Comparison of ENCODE assay signal across 14 cellular contexts in the genomic region with DNA sequence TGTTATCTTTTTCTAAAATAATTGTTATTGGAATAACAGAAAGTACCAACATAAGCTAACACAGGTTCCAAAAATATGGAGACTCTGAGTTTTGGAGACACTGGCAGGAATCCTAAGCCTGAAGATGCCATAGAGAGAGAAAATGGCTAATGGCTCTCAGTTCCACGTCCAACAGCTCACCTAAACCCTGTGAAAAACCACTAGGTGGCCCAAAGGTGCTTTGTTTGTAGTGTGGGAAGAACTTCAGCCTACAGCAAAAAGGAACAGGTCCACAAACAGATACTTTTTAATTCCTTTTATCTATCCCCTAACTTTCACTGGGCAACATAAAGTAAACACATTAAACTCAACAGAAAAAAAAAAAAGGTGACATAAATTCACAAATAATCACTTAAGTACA.
DNase-seq lines count a peak whose midpoint lies in the region; ATAC-seq and TF ChIP-seq lines count a peak whose summit lies in the region.
"Had no signal": no experiment of that assay in that cellular context is flagged by ENCODE, and none has a peak within 500 bp of the region (broad histone marks: within the 10 kb centered on the region; RNA-seq: fewer than 3 reads in every experiment).

No MANE protein-coding gene starts in this region.

- H3K9me2 ChIP-seq in SK-N-SH: no peaks in the 10 kb centered on the region

- TF ChIP-seq RAD21 in SK-N-SH (IDR thresholded peaks at IDR 0.05; ENCODE audit: low read length): 0 out of 2 replicates have a peak, but pooled peaks have one; percentile 3

- no peak for ATAC-seq in GM19395 (IDR thresholded peaks at IDR 0.05; ENCODE audit: unreplicated experiment)
- ATAC-seq: esophagus mucosa had no signal

- TF ChIP-seq CTCF in SK-N-SH (IDR thresholded peaks at IDR 0.05): peak; percentile 14; the same call in 1 of the 2 replicates

- H4K20me1 ChIP-seq in SK-N-SH (ENCODE audit: insufficient read depth): no peaks in the 10 kb centered on the region

- H3K79me2 ChIP-seq in SK-N-SH (ENCODE audit: insufficient read depth): no peaks in the 10 kb centered on the region

- POLR2A ChIA-PET in HEK293T (lab: Yijun Ruan, JAX) (no interaction called here), SK-N-SH (lab: Yijun Ruan, JAX) (no interaction called here)

- no peaks in the 10 kb centered on the region for H3K4me1 ChIP-seq in SK-N-SH (ENCODE audit: control insufficient read depth in 1 of 2, insufficient read depth in 2 of 2, low read depth in 1 of 2, low read length in 1 of 2)

- H3K27ac ChIP-seq in SK-N-SH (ENCODE audit: low read depth in 2 of 2, low read length in 1 of 2): no peak overlapping the region

- H3K27me3 ChIP-seq in SK-N-SH (ENCODE audit: insufficient read depth): no peaks in the 10 kb centered on the region

- H3K36me3 ChIP-seq in SK-N-SH (replicated peaks in 1 of 2; ENCODE audit: control insufficient read depth in 1 of 2, insufficient read depth in 2 of 2, low read length in 1 of 2): no peaks in the 10 kb centered on the region

- CTCF ChIA-PET in HEK293T (lab: Yijun Ruan, JAX): no interaction called here
- CTCF ChIA-PET in SK-N-SH (lab: Yijun Ruan, JAX): interaction anchor here (0.7 to 1.3 kb wide), 4 partner anchors 15 to 166 kb away, joined by 3 to 5 read pairs (median 4); no protein-coding TSS in a partner anchor

- no peak overlapping the region for H3K9ac ChIP-seq in SK-N-SH

- H3K9me3 ChIP-seq in SK-N-SH: no peaks in the 10 kb centered on the region

- no peak for TF ChIP-seq EP300 in SK-N-SH (IDR thresholded peaks at IDR 0.05; ENCODE audit: borderline replicate concordance in 1 of 2, low read depth in 1 of 2, low read length in 1 of 2)

- H3K4me2 ChIP-seq in SK-N-SH: no peak overlapping the region

- 84% methylated on average over 1 of the region's 1 CpG for WGBS in SK-N-SH (ENCODE audit: low lambda C conversion rate)

- H3K4me3 ChIP-seq in SK-N-SH (ENCODE audit: low read depth in 2 of 2, low read length in 1 of 2): no peak overlapping the region

- H2AFZ ChIP-seq in SK-N-SH (ENCODE audit: low read depth): no peak overlapping the region

- no peaks in the 10 kb centered on the region for H3F3A ChIP-seq in SK-N-SH (replicated peaks; ENCODE audit: insufficient read depth)

- DNase-seq in DMS53 (lab: John Stamatoyannopoulos, UW): peak; percentile 60
- DNase-seq in HEK293T (ENCODE audit: extremely low spot score): peak; percentile 6
- DNase-seq in SK-N-SH: no peak
- peak; percentile 4 for DNase-seq in left kidney (ENCODE audit: low read depth, low spot score)
- DNase-seq in COLO829 (ENCODE audit: low spot score): no peak
- no peak for DNase-seq in hypothalamus (lab: John Stamatoyannopoulos, UW)
- DNase-seq: activated T-cell treated with anti-CD3 and anti-CD28 coated beads for 4 hours, cerebellar nuclear complex, hippocampal formation, mesenchymal stem cell, NCI-H1048, nucleus accumbens had no signal

TF ChIP-seq in HEK293T, 16 proteins besides CTCF, POLR2A, EP300 and RAD21:
- TF ChIP-seq, protein P1, sequence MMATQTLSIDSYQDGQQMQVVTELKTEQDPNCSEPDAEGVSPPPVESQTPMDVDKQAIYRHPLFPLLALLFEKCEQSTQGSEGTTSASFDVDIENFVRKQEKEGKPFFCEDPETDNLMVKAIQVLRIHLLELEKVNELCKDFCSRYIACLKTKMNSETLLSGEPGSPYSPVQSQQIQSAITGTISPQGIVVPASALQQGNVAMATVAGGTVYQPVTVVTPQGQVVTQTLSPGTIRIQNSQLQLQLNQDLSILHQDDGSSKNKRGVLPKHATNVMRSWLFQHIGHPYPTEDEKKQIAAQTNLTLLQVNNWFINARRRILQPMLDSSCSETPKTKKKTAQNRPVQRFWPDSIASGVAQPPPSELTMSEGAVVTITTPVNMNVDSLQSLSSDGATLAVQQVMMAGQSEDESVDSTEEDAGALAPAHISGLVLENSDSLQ (IDR thresholded peaks at IDR 0.05): no peak
- TF ChIP-seq FOXA1 (IDR thresholded peaks at IDR 0.05) (no peak), SP1 (IDR thresholded peaks at IDR 0.05) (no peak), ELF4 (IDR thresholded peaks at IDR 0.05) (no peak), ARNT (IDR thresholded peaks at IDR 0.05) (no peak), TARDBP (IDR thresholded peaks at IDR 0.05) (no peak), HDGF (IDR thresholded peaks at IDR 0.05; ENCODE audit: borderline replicate concordance) (no peak), FOXK2 (IDR thresholded peaks at IDR 0.05) (no peak), L3MBTL2 (conservative IDR thresholded peaks at IDR 0.05) (no peak), FOXM1 (IDR thresholded peaks at IDR 0.05; ENCODE audit: borderline replicate concordance) (no peak), ZNF384 (IDR thresholded peaks at IDR 0.05) (no peak)

TF ChIP-seq in SK-N-SH, 30 proteins besides CTCF, POLR2A, EP300 and RAD21:
- TF ChIP-seq GABPA (IDR thresholded peaks at IDR 0.05; ENCODE audit: low read depth) (no peak), TAF1 (IDR thresholded peaks at IDR 0.05; ENCODE audit: borderline replicate concordance, low read depth, low read length) (no peak), SMC3 (IDR thresholded peaks at IDR 0.05; ENCODE audit: low read depth, low read length) (peak; percentile 18; the same call in 1 of the 2 replicates), EZH2phosphoT487 (IDR thresholded peaks at IDR 0.05; ENCODE audit: borderline replicate concordance, low read depth) (no peak)
- TF ChIP-seq, protein P2, sequence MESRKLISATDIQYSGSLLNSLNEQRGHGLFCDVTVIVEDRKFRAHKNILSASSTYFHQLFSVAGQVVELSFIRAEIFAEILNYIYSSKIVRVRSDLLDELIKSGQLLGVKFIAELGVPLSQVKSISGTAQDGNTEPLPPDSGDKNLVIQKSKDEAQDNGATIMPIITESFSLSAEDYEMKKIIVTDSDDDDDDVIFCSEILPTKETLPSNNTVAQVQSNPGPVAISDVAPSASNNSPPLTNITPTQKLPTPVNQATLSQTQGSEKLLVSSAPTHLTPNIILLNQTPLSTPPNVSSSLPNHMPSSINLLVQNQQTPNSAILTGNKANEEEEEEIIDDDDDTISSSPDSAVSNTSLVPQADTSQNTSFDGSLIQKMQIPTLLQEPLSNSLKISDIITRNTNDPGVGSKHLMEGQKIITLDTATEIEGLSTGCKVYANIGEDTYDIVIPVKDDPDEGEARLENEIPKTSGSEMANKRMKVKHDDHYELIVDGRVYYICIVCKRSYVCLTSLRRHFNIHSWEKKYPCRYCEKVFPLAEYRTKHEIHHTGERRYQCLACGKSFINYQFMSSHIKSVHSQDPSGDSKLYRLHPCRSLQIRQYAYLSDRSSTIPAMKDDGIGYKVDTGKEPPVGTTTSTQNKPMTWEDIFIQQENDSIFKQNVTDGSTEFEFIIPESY (IDR thresholded peaks at IDR 0.05; ENCODE audit: borderline replicate concordance, low read depth): no peak

Comparison
In these comparisons a context has a peak if more than half of its experiments do, and no peak if none do; other contexts are left out.
1. DNase-seq: peak in DMS53 (single experiment), HEK293T (single experiment) and left kidney (single experiment); none in SK-N-SH (single experiment), COLO829 (single experiment) and hypothalamus (0 of 51).